ENCODE assay signal across 19 cellular contexts in genomic region chr14:70753518-70753953, GRCh38. TPM values are rescaled to one million over a fixed set of nuclear protein-coding genes. Genes with fewer than 3 reads are reported as not detected.
A peak's percentile ranks its signal among the peaks of the same experiment; 100 is the strongest.
DNase-seq lines count a peak whose midpoint lies in the region; ATAC-seq, FAIRE-seq and TF ChIP-seq lines count a peak whose summit lies in the region.
"Had no signal": no experiment of that assay in that cellular context is flagged by ENCODE, and none has a peak within 500 bp of the region (broad histone marks: within the 10 kb centered on the region; RNA-seq: fewer than 3 reads in every experiment).

No MANE protein-coding gene starts in this region.

- peak; percentile 44 for DNase-seq in COLO668 (lab: John Stamatoyannopoulos, UW; ENCODE audit: unreplicated experiment)
- DNase-seq in NCI-H526 (lab: John Stamatoyannopoulos, UW): peak; percentile 15 to 53
- peak; percentile 89 for DNase-seq in kidney tubule cell (ENCODE audit: low spot score)
- peak in 4 of 6 donors; percentile 39 to 65 (median 56) for DNase-seq in pancreas
- no peak for DNase-seq in GF-D8 (lab: John Stamatoyannopoulos, UW)
- no peak for DNase-seq in NCI-H1417 (lab: John Stamatoyannopoulos, UW)
- DNase-seq in RPMI8226: no peak
- no peak for DNase-seq in 8988T
- DNase-seq: activated CD4-positive, alpha-beta T cell treated with anti-CD3 and anti-CD28 coated beads for 36 hours; cortex of kidney; DMS79; foreskin keratinocyte; HCEC 1CT; kidney; NCI-H2029 treated with DMSO at 0.1 percent for 48 hours; NCI-H446 treated with DMSO at 0.1 percent for 48 hours had no signal

- peaks cover 10 to 21% (median 15%) of the 10 kb centered on the region in 3 donors for H3K4me1 ChIP-seq in pancreas
- H3K4me1 ChIP-seq: breast epithelium, tibial nerve had no signal

- TF ChIP-seq CTCF in pancreas (IDR thresholded peaks at IDR 0.05): no peak

- ATAC-seq in pancreas: peak; percentile 81 to 97 (median 94)
- ATAC-seq: activated CD4-positive, alpha-beta T cell treated with anti-CD3 and anti-CD28 coated beads for 36 hours; foreskin keratinocyte had no signal

- peak overlapping the region; percentile 9 to 77 (median 49) for H3K27ac ChIP-seq in pancreas
- H3K27ac ChIP-seq: C4-2B, foreskin keratinocyte, tibial nerve had no signal

- H3K36me3 ChIP-seq in pancreas: peaks cover 0 to 7% (median 0%) of the 10 kb centered on the region in 3 donors
- H3K36me3 ChIP-seq: breast epithelium, tibial nerve had no signal

- intact Hi-C loops in pancreas (cut with DNase I): no loop called here

- no peaks in the 10 kb centered on the region for H3K9me3 ChIP-seq in pancreas
- H3K9me3 ChIP-seq: breast epithelium had no signal

- H3K4me3 ChIP-seq in pancreas: no peak overlapping the region
- H3K4me3 ChIP-seq: breast epithelium, tibial nerve had no signal

- no peak for FAIRE-seq in pancreas (lab: Jason Lieb, UNC)
- FAIRE-seq: kidney had no signal

- H3K27me3 ChIP-seq in pancreas: no peaks in the 10 kb centered on the region
- H3K27me3 ChIP-seq: breast epithelium, foreskin keratinocyte, tibial nerve had no signal

- WGBS in pancreas, 2 donors: 23 to 25% methylated on average over 4 of the region's 4 CpGs

RNA-seq across cellular contexts. Expression of gene MAP3K9, which starts 55.8 kb away (rescaled TPM):
- 1 to 10 TPM; 4.7 to 7.6 (median 5.1) TPM for total RNA-seq in pancreas
- 1 to 10 TPM; 2.1 to 3.3 TPM for polyA plus RNA-seq in pancreas

Comparison
In these comparisons a context has a peak if more than half of its experiments do, and no peak if none do; other contexts are left out.
1. DNase-seq: peak in COLO668 (single experiment), NCI-H526 (2 of 2), kidney tubule cell (single experiment) and pancreas (4 of 6); none in GF-D8 (single experiment), NCI-H1417 (0 of 3), RPMI8226 (single experiment) and 8988T (single experiment).